4 cellular contexts compared by ENCODE assay signal in the genomic region with DNA sequence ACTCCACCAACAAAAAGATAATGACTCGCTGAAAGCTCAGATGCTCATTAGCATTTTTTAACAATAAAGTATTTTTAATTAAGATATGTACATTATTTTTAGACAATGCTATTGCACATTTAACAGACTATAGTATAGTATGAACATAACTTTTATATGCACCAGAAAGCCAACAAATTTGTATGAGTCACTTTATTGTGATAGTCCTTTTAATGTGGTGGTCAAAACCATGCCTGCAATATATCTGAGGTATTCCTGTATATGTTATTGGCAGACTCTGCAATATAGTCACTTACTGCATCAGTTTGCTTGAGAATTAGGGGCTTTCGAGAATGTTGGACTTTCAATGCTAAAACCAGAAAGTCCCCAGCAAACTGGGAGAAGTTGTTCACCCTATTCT. TPM values are rescaled to one million over a fixed set of nuclear protein-coding genes. Genes with fewer than 3 reads are reported as not detected.
"Had no signal": no experiment of that assay in that cellular context is flagged by ENCODE, and none has a peak within 500 bp of the region (broad histone marks: within the 10 kb centered on the region; RNA-seq: fewer than 3 reads in every experiment).

No MANE protein-coding gene starts in this region.

- DNase-seq: GDM1, GF-D8 had no signal

- ATAC-seq: GM12878 had no signal

- H3K4me3 ChIP-seq: GM12878 had no signal

RNA-seq across cellular contexts. Expression of a gene that starts 51.7 kb away (rescaled TPM):
- total RNA-seq: G401, GM12878 had no signal
